ENCODE assay signal across 10 cellular contexts in the genomic region with DNA sequence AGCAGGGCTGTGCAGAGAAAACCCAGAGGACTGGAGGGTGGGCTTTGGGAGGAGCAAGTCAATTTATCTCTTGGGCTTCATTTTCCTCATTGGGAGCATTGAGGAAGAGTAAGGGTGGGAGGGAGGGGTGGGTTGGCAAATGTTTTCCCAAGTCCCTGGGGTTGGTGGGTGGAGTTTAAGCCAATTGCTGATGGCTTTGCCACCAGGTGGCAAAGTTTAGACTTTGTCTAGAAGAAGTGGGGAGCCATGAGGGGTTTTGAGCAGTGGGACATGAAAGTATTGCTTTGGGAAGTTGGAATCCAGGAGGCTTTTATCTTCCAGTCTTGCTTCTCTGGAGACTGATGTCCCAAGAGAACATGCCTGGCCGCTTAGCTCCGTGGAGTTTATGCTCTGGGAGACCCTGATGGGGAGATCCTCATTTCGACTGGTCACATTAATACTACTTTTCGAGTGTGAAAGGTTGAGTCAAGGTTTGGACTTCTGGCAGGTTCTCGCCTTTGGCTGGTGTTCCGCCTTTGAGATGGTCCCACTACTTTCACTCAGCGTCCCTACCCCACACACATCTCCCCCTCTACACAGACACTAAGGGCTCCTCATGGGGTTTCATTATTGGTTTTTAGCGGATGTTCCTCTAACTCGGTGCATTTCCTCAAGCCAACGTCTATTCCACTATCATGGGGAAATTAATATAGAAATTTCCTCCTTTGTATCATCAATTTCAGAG.
DNase-seq lines count a peak whose midpoint lies in the region; ATAC-seq and TF ChIP-seq lines count a peak whose summit lies in the region.
"Had no signal": no experiment of that assay in that cellular context is flagged by ENCODE, and none has a peak within 500 bp of the region (broad histone marks: within the 10 kb centered on the region; RNA-seq: fewer than 3 reads in every experiment).

No MANE protein-coding gene starts in this region.

- H3K36me3 ChIP-seq in left ventricle myocardium inferior (no peaks in the 10 kb centered on the region), PC-3 (ENCODE audit: low read depth, low read length) (no peaks in the 10 kb centered on the region)
- H3K36me3 ChIP-seq: neutrophil had no signal

- H3K9me2 ChIP-seq in PC-3 (replicated peaks; ENCODE audit: low read length) = no peaks in the 10 kb centered on the region

- no peaks in the 10 kb centered on the region for H3K27me3 ChIP-seq in left ventricle myocardium inferior (ENCODE audit: low read depth)
- H3K27me3 ChIP-seq in PC-3 (ENCODE audit: low read length) = no peaks in the 10 kb centered on the region
- H3K27me3 ChIP-seq: neutrophil had no signal

- no peak overlapping the region for H3K9ac ChIP-seq in PC-3 (ENCODE audit: low read length)

- ATAC-seq in left ventricle myocardium superior = peak; percentile 13
- ATAC-seq in PC-3 = peak; percentile 60
- no peak for ATAC-seq in HG03521 (IDR thresholded peaks at IDR 0.05; ENCODE audit: unreplicated experiment)

- no peak overlapping the region for H2AFZ ChIP-seq in PC-3 (ENCODE audit: low read length)

- POLR2A ChIA-PET in PC-3 (lab: Charles Lee; ENCODE audit: unreplicated experiment) = no interaction called here

- H3K79me2 ChIP-seq in PC-3 (ENCODE audit: low read length) = no peaks in the 10 kb centered on the region

- H3K4me3 ChIP-seq in left ventricle myocardium inferior = no peak overlapping the region
- no peak overlapping the region for H3K4me3 ChIP-seq in PC-3 (ENCODE audit: low read length)
- H3K4me3 ChIP-seq in fibroblast of villous mesenchyme (ENCODE audit: low read depth, low read length) = no peak overlapping the region

- intact Hi-C loops in left ventricle myocardium superior (cut with micrococcal nuclease) (loop anchor here (5.0 kb wide), 1 partner anchor 126 kb away; the partner anchor contains the start of gene PRKCE), left ventricle myocardium inferior (cut with micrococcal nuclease) (loop anchor here (5.0 kb wide), 1 partner anchor 159 kb away; no protein-coding TSS in a partner anchor), PC-3 (cut with micrococcal nuclease) (loop anchor here (1.0 kb wide), 3 partner anchors 135 to 193 kb away; no protein-coding TSS in a partner anchor)

- peak overlapping the region; percentile 32; the same call in 1 of the 2 replicates for H3K4me2 ChIP-seq in PC-3 (ENCODE audit: low read length)

- no TSS peak for BruUV-seq in PC-3 (replicated peaks; lab: Mats Ljungman, UMichigan)

- H3K27ac ChIP-seq in left ventricle myocardium inferior (replicated peaks) (no peak overlapping the region), PC-3 (ENCODE audit: low read length) (no peak overlapping the region)
- H3K27ac ChIP-seq: neutrophil had no signal

- TF ChIP-seq CTCF in left ventricle myocardium inferior (IDR thresholded peaks at IDR 0.05; ENCODE audit: borderline replicate concordance) = no peak
- no peak; the same call in 1 of the 2 replicates for TF ChIP-seq CTCF in PC-3 (conservative IDR thresholded peaks at IDR 0.05; ENCODE audit: low read depth, low read length)
- peak; percentile 7 for TF ChIP-seq CTCF in fibroblast of villous mesenchyme (IDR thresholded peaks at IDR 0.05; ENCODE audit: insufficient read depth, low read depth, low read length)

- no peaks in the 10 kb centered on the region for H3K9me3 ChIP-seq in left ventricle myocardium inferior (replicated peaks)
- no peaks in the 10 kb centered on the region for H3K9me3 ChIP-seq in PC-3 (ENCODE audit: low read length)
- H3K9me3 ChIP-seq: Caco-2, neutrophil had no signal

- H3K4me1 ChIP-seq in left ventricle myocardium inferior (peaks cover 53% of the 10 kb centered on the region), PC-3 (ENCODE audit: insufficient read depth, low read length) (no peaks in the 10 kb centered on the region)

- no peaks in the 10 kb centered on the region for H3F3A ChIP-seq in PC-3 (ENCODE audit: low read length, unreplicated experiment)

- no peak for DNase-seq in left ventricle myocardium superior
- no peak for DNase-seq in left ventricle myocardium inferior
- peak; percentile 43 for DNase-seq in PC-3
- DNase-seq in fibroblast of villous mesenchyme (ENCODE audit: low read depth) = no peak
- DNase-seq in stimulated activated CD4-positive, alpha-beta T cell treated with anti-CD3 and anti-CD28 coated beads, Interleukin-2, amount 100 ng/mL, for 24 hours = no peak
- DNase-seq in ecto neural progenitor cell (ENCODE audit: low spot score) = no peak
- no peak for DNase-seq in NCI-H2227 treated with DMSO at 0.1 percent for 48 hours (lab: John Stamatoyannopoulos, UW)

- CTCF ChIA-PET in PC-3 (lab: Charles Lee) = interaction anchor here (0.6 to 1.1 kb wide), 11 partner anchors 8 to 1261 kb away, joined by 3 to 11 read pairs (median 3); no protein-coding TSS in a partner anchor

- no peaks in the 10 kb centered on the region for H4K20me1 ChIP-seq in PC-3 (ENCODE audit: low read length)
